ENCODE assay signal across 8 cellular contexts in genomic region chr5:147782053-147783028, GRCh38. TPM values are rescaled to one million over a fixed set of nuclear protein-coding genes. Genes with fewer than 3 reads are reported as not detected.
DNase-seq lines count a peak whose midpoint lies in the region; ATAC-seq lines count a peak whose summit lies in the region.

Gene JAKMIP2, minus strand, starts transcription at chr5:147782728. Its CDS starts 110,922 bp downstream, at chr5:147671806.

- ATAC-seq in GM18907 (IDR thresholded peaks at IDR 0.05; ENCODE audit: unreplicated experiment) (peak; percentile 91), HG03442 (IDR thresholded peaks at IDR 0.05; ENCODE audit: unreplicated experiment) (peak; percentile 78), HG03196 (IDR thresholded peaks at IDR 0.05; ENCODE audit: unreplicated experiment) (no peak)

- DNase-seq in NCI-H526 treated with DMSO at 0.1 percent for 48 hours (lab: John Stamatoyannopoulos, UW) (peak; percentile 93), epidermal melanocyte (ENCODE audit: insufficient read length, low spot score) (peak; percentile 40), mucosa of gallbladder (ENCODE audit: low spot score) (peak; percentile 62)
- DNase-seq in activated CD8-positive, alpha-beta memory T cell treated with anti-CD3 and anti-CD28 coated beads, Interleukin-2, amount 50 U/mL, for 1 hour (ENCODE audit: extremely low read depth), result peak; percentile 59
- DNase-seq in stimulated activated CD8-positive, alpha-beta memory T cell treated with anti-CD3 and anti-CD28 coated beads, Interleukin-4, amount 100 ng/mL, for 24 hours (ENCODE audit: low read depth), result peak; percentile 85

RNA-seq across cellular contexts. Expression of gene JAKMIP2, which starts in this region (rescaled TPM):
- total RNA-seq in mucosa of gallbladder, result 1.8 TPM

Comparison
In these comparisons a context has a peak if more than half of its experiments do, and no peak if none do; other contexts are left out.
1. DNase-seq: peak in every context shown above with its lines; median percentile 93 in NCI-H526 treated with DMSO at 0.1 percent for 48 hours; 85 in stimulated activated CD8-positive, alpha-beta memory T cell treated with anti-CD3 and anti-CD28 coated beads, Interleukin-4, amount 100 ng/mL, for 24 hours; 62 in mucosa of gallbladder; 59 in activated CD8-positive, alpha-beta memory T cell treated with anti-CD3 and anti-CD28 coated beads, Interleukin-2, amount 50 U/mL, for 1 hour; 40 in epidermal melanocyte.